ENCODE assay signal across 10 cellular contexts in the genomic region with DNA sequence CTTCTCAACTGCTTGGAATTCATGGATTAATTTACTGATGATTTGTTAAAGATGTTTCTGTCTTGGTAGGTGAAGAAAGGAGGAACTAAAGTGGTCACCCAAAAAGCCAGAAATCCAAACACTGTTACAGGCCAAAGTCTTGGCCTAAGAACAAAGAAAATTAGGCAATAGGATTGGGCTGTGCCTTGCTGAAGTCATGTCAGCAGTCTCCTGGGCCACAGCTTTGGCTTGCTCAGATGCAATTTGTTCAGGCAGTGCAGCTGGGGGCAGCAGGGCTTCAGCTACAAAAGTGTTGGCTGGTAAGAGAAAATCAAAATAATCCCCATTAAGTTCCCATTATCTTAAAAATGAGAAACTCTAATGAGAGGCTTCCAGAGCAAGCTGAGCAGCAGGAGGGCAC. TPM values are rescaled to one million over a fixed set of nuclear protein-coding genes. Genes with fewer than 3 reads are reported as not detected.
DNase-seq lines count a peak whose midpoint lies in the region; ATAC-seq and TF ChIP-seq lines count a peak whose summit lies in the region.
"Had no signal": no experiment of that assay in that cellular context is flagged by ENCODE, and none has a peak within 500 bp of the region (broad histone marks: within the 10 kb centered on the region; RNA-seq: fewer than 3 reads in every experiment).

No MANE protein-coding gene starts in this region.

- peaks cover 0 to 38% (median 24%) of the 10 kb centered on the region in 4 donors for H3K4me1 ChIP-seq in stomach
- H3K4me1 ChIP-seq: colonic mucosa had no signal

- no peaks in the 10 kb centered on the region for H3K36me3 ChIP-seq in stomach
- H3K36me3 ChIP-seq: colonic mucosa had no signal

- CTCF ChIA-PET in activated CD4-positive, alpha-beta T cell treated with anti-CD3 and anti-CD28 coated beads for 36 hours (lab: Charles Lee), result interaction anchor here (0.6 to 3.4 kb wide), 5 partner anchors 10 to 98 kb away, joined by 3 to 16 read pairs (median 5); no protein-coding TSS in a partner anchor

- peaks cover 68% of the 10 kb centered on the region for H3K4me1 Mint-ChIP-seq in activated CD4-positive, alpha-beta T cell treated with anti-CD3 and anti-CD28 coated beads for 36 hours
- H3K4me1 Mint-ChIP-seq: H9 had no signal

- H3K4me3 ChIP-seq in stomach, result no peak overlapping the region
- H3K4me3 ChIP-seq: colonic mucosa had no signal

- no peak for TF ChIP-seq EP300 in stomach (IDR thresholded peaks at IDR 0.05)

- intact Hi-C loops in activated CD4-positive, alpha-beta T cell treated with anti-CD3 and anti-CD28 coated beads for 36 hours (cut with DNase I, micrococcal nuclease), result loop anchor here in 1 of 2 experiments (2.0 kb wide), 1 partner anchor 97 kb away; no protein-coding TSS in a partner anchor
- intact Hi-C loops in left cardiac atrium (cut with DNase I) (no loop called here), stomach (cut with DNase I; ENCODE audit: low total_unique reads) (no loop called here)

- POLR2A ChIA-PET in activated CD4-positive, alpha-beta T cell treated with anti-CD3 and anti-CD28 coated beads for 36 hours (lab: Charles Lee), result interaction anchor here (1.4 kb wide), 1 partner anchor 13 kb away, joined by 15 read pairs; no protein-coding TSS in a partner anchor

- no peaks in the 10 kb centered on the region for H3K9me3 ChIP-seq in stomach
- H3K9me3 ChIP-seq: colonic mucosa had no signal

- no peak for TF ChIP-seq CTCF in VCaP (conservative IDR thresholded peaks at IDR 0.05)
- no peak for TF ChIP-seq CTCF in stomach (IDR thresholded peaks at IDR 0.05)
- no peak for TF ChIP-seq CTCF in omental fat pad (IDR thresholded peaks at IDR 0.05)

- no peak for TF ChIP-seq POLR2A in stomach (IDR thresholded peaks at IDR 0.05)

- peak overlapping the region; percentile 81 for H3K27ac Mint-ChIP-seq in activated CD4-positive, alpha-beta T cell treated with anti-CD3 and anti-CD28 coated beads for 36 hours
- H3K27ac Mint-ChIP-seq: H9 had no signal

- no peaks in the 10 kb centered on the region for H3K9me3 Mint-ChIP-seq in activated CD4-positive, alpha-beta T cell treated with anti-CD3 and anti-CD28 coated beads for 36 hours (ENCODE audit: low read depth)

- H3K4me3 Mint-ChIP-seq in activated CD4-positive, alpha-beta T cell treated with anti-CD3 and anti-CD28 coated beads for 36 hours, result no peak overlapping the region
- H3K4me3 Mint-ChIP-seq: H9 had no signal

- H3K27me3 Mint-ChIP-seq in activated CD4-positive, alpha-beta T cell treated with anti-CD3 and anti-CD28 coated beads for 36 hours, result no peaks in the 10 kb centered on the region

- H3K36me3 Mint-ChIP-seq in activated CD4-positive, alpha-beta T cell treated with anti-CD3 and anti-CD28 coated beads for 36 hours (ENCODE audit: low read depth), result peaks cover 2% of the 10 kb centered on the region

- H3K27ac ChIP-seq in VCaP (peak overlapping the region; percentile 88), stomach (peak overlapping the region in 4 of 5 donors; percentile 14 to 64 (median 40))
- H3K27ac ChIP-seq: colonic mucosa had no signal

- DNase-seq in activated CD4-positive, alpha-beta T cell treated with anti-CD3 and anti-CD28 coated beads for 36 hours, result no peak
- no peak for DNase-seq in activated CD4-positive, alpha-beta T cell treated with anti-CD3 and anti-CD28 coated beads, Interleukin-2, amount 50 U/mL, for 1 hour
- DNase-seq in left cardiac atrium, result peak; percentile 60
- DNase-seq in stomach, result no peak
- no peak for DNase-seq in omental fat pad (ENCODE audit: low spot score)
- no peak for DNase-seq in middle frontal gyrus (ENCODE audit: extremely low spot score, low spot score)
- DNase-seq: colonic mucosa, H9 had no signal

- no peak for ATAC-seq in activated CD4-positive, alpha-beta T cell treated with anti-CD3 and anti-CD28 coated beads for 36 hours
- ATAC-seq in left cardiac atrium (peak; percentile 68 to 81), omental fat pad (ENCODE audit: low FRiP score) (no peak), GM21786 (IDR thresholded peaks at IDR 0.05; ENCODE audit: unreplicated experiment) (no peak)

- no peaks in the 10 kb centered on the region for H3K27me3 ChIP-seq in stomach
- H3K27me3 ChIP-seq: colonic mucosa had no signal

RNA-seq across cellular contexts. Expression of a gene that starts 14.0 kb away (rescaled TPM):
- total RNA-seq in activated CD4-positive, alpha-beta T cell treated with anti-CD3 and anti-CD28 coated beads for 36 hours, result 100 to 1,000 TPM; 182 to 214 TPM
- total RNA-seq in left cardiac atrium (100 to 1,000 TPM in 1 of 2 donors, 10 to 100 TPM in 1; 84.2 to 103 TPM), stomach (100 to 1,000 TPM in 1 of 5 donors, 10 to 100 TPM in 4; 20.9 to 138 (median 65.5) TPM), omental fat pad (10 to 100 TPM; 49.3 to 82.6 (median 70.8) TPM)
- 100 to 1,000 TPM in 1 of 3 donors, 10 to 100 TPM in 2; 74.3 to 175 (median 96.4) TPM for polyA plus RNA-seq in stomach

Comparison
In these comparisons a context has a peak if more than half of its experiments do, and no peak if none do; other contexts are left out.
1. ATAC-seq: peak in left cardiac atrium (2 of 2); none in activated CD4-positive, alpha-beta T cell treated with anti-CD3 and anti-CD28 coated beads for 36 hours (single experiment), omental fat pad (single experiment) and GM21786 (single experiment).